ENCODE assay signal across 28 cellular contexts in genomic region chr3:185145511-185145910, GRCh38. TPM values are rescaled to one million over a fixed set of nuclear protein-coding genes. Genes with fewer than 3 reads are reported as not detected.
"Had no signal": no experiment of that assay in that cellular context is flagged by ENCODE, and none has a peak within 500 bp of the region (broad histone marks: within the 10 kb centered on the region; RNA-seq: fewer than 3 reads in every experiment).

No MANE protein-coding gene starts in this region.

- ATAC-seq: activated CD4-positive, alpha-beta T cell treated with anti-CD3 and anti-CD28 coated beads for 36 hours; activated CD8-positive, alpha-beta memory T cell treated with anti-CD3 and anti-CD28 coated beads, Interleukin-2, amount 10 ng/mL, durations not matched to agents 7 days and 5 days; activated CD8-positive, alpha-beta T cell treated with anti-CD3 and anti-CD28 coated beads, Interleukin-2, amount 10 ng/mL, durations not matched to agents 7 days and 5 days; activated naive CD8-positive, alpha-beta T cell treated with anti-CD3 and anti-CD28 coated beads, Interleukin-2, amount 50 U/mL, for 24 hours; body of pancreas; esophagus mucosa had no signal

- H3K9me3 Mint-ChIP-seq: activated CD4-positive, alpha-beta memory T cell treated with anti-CD3 and anti-CD28 coated beads for 36 hours; activated CD4-positive, alpha-beta T cell treated with anti-CD3 and anti-CD28 coated beads, Interleukin-2, amount 10 ng/mL, durations not matched to agents 24 days and 14 days; activated naive CD4-positive, alpha-beta T cell treated with anti-CD3 and anti-CD28 coated beads for 36 hours; activated naive CD4-positive, alpha-beta T cell treated with anti-CD3 and anti-CD28 coated beads, Interleukin-2, amount 50 U/mL, for 24 hours; activated naive CD8-positive, alpha-beta T cell treated with anti-CD3 and anti-CD28 coated beads for 36 hours; activated naive CD8-positive, alpha-beta T cell treated with anti-CD3 and anti-CD28 coated beads, Interleukin-2, amount 50 U/mL, for 24 hours; activated T-helper 1 cell treated with anti-CD3 and anti-CD28 coated beads, Interleukin-12 subunit alpha, Interleukin-12 subunit beta, Interleukin-2, Interleukin-4 antibody, amounts not matched to agents 30 ng/mL and 10 ng/mL and 1 ng/mL, durations not matched to agents 14 hours and 24 hours and 36 hours; activated T-helper 2 cell treated with anti-CD3 and anti-CD28 coated beads, Interferon-gamma antibody, Interleukin-2, Interleukin-4, amounts not matched to agents 10 μg/mL and 5 μg/mL and 100 μg/mL, durations not matched to agents 14 hours and 24 hours and 36 hours had no signal

- H3K4me1 ChIP-seq: body of pancreas, colonic mucosa had no signal

- H3K4me1 Mint-ChIP-seq: activated CD4-positive, alpha-beta T cell treated with anti-CD3 and anti-CD28 coated beads for 36 hours; activated CD4-positive, alpha-beta T cell treated with anti-CD3 and anti-CD28 coated beads, Interleukin-2, amount 10 ng/mL, durations not matched to agents 24 days and 14 days; activated CD8-positive, alpha-beta memory T cell treated with anti-CD3 and anti-CD28 coated beads, Interleukin-2, amount 10 ng/mL, durations not matched to agents 7 days and 5 days; activated naive CD4-positive, alpha-beta T cell treated with anti-CD3 and anti-CD28 coated beads, Interleukin-2, amount 50 U/mL, for 24 hours; activated naive CD8-positive, alpha-beta T cell treated with anti-CD3 and anti-CD28 coated beads for 36 hours; activated naive CD8-positive, alpha-beta T cell treated with anti-CD3 and anti-CD28 coated beads, Interleukin-2, amount 50 U/mL, for 24 hours had no signal

- DNase-seq: activated CD4-positive, alpha-beta memory T cell treated with anti-CD3 and anti-CD28 coated beads for 36 hours; activated CD4-positive, alpha-beta T cell treated with anti-CD3 and anti-CD28 coated beads for 36 hours; activated CD4-positive, alpha-beta T cell treated with anti-CD3 and anti-CD28 coated beads, Interleukin-2, amount 10 ng/mL, durations not matched to agents 24 days and 14 days; activated CD4-positive, CD25-positive, alpha-beta regulatory T cell; activated CD4-positive, CD25-positive, alpha-beta regulatory T cell treated with anti-CD3 and anti-CD28 coated beads, Interleukin-2, amount 50 U/mL, for 72 hours; activated CD8-positive, alpha-beta memory T cell treated with anti-CD3 and anti-CD28 coated beads, Interleukin-2, amount 10 ng/mL, durations not matched to agents 7 days and 5 days; activated CD8-positive, alpha-beta memory T cell treated with anti-CD3 and anti-CD28 coated beads, Interleukin-2, amount 50 U/mL, for 4 hours; activated CD8-positive, alpha-beta T cell treated with anti-CD3 and anti-CD28 coated beads, Interleukin-2, amount 10 ng/mL, durations not matched to agents 7 days and 5 days; activated effector memory CD4-positive, alpha-beta T cell treated with anti-CD3 and anti-CD28 coated beads, Interleukin-2, amount 50 U/mL, for 16 hours; activated naive CD4-positive, alpha-beta T cell treated with anti-CD3 and anti-CD28 coated beads for 36 hours; activated naive CD8-positive, alpha-beta T cell treated with anti-CD3 and anti-CD28 coated beads for 36 hours; activated naive CD8-positive, alpha-beta T cell treated with anti-CD3 and anti-CD28 coated beads, Interleukin-2, amount 50 U/mL, for 24 hours; activated T-cell treated with anti-CD3 and anti-CD28 coated beads, Interleukin-2, amount 50 U/mL, for 1 hour; activated T-cell treated with anti-CD3 and anti-CD28 coated beads, Interleukin-2, amount 50 U/mL, for 48 hours; adrenal gland; amygdala; aorta; body of pancreas; central memory CD4-positive, alpha-beta T cell; cerebellar nuclear complex; colonic mucosa; effector CD8-positive, alpha-beta T cell; foreskin fibroblast; T-helper 2 cell had no signal

- H3K4me3 ChIP-seq: adrenal gland, body of pancreas, colonic mucosa had no signal

- H3K27ac ChIP-seq: adrenal gland, body of pancreas, colonic mucosa had no signal

- H3K27me3 ChIP-seq: body of pancreas, colonic mucosa had no signal

- H3K9me3 ChIP-seq: adrenal gland, body of pancreas, colonic mucosa had no signal

- H3K4me3 Mint-ChIP-seq: activated CD4-positive, alpha-beta memory T cell treated with anti-CD3 and anti-CD28 coated beads for 36 hours; activated CD4-positive, alpha-beta T cell treated with anti-CD3 and anti-CD28 coated beads for 36 hours; activated CD4-positive, alpha-beta T cell treated with anti-CD3 and anti-CD28 coated beads, Interleukin-2, amount 10 ng/mL, durations not matched to agents 24 days and 14 days; activated CD8-positive, alpha-beta memory T cell treated with anti-CD3 and anti-CD28 coated beads, Interleukin-2, amount 10 ng/mL, durations not matched to agents 7 days and 5 days; activated CD8-positive, alpha-beta T cell treated with anti-CD3 and anti-CD28 coated beads, Interleukin-2, amount 10 ng/mL, durations not matched to agents 7 days and 5 days; activated naive CD4-positive, alpha-beta T cell treated with anti-CD3 and anti-CD28 coated beads for 36 hours; activated naive CD4-positive, alpha-beta T cell treated with anti-CD3 and anti-CD28 coated beads, Interleukin-2, amount 50 U/mL, for 24 hours; activated naive CD8-positive, alpha-beta T cell treated with anti-CD3 and anti-CD28 coated beads for 36 hours; activated naive CD8-positive, alpha-beta T cell treated with anti-CD3 and anti-CD28 coated beads, Interleukin-2, amount 50 U/mL, for 24 hours; activated T-helper 1 cell treated with anti-CD3 and anti-CD28 coated beads, Interleukin-12 subunit alpha, Interleukin-12 subunit beta, Interleukin-2, Interleukin-4 antibody, amounts not matched to agents 30 ng/mL and 10 ng/mL and 1 ng/mL, durations not matched to agents 14 hours and 24 hours and 36 hours had no signal

- H3K36me3 ChIP-seq: adrenal gland, colonic mucosa had no signal

- H3K27ac Mint-ChIP-seq: activated CD4-positive, alpha-beta memory T cell treated with anti-CD3 and anti-CD28 coated beads for 36 hours; activated CD4-positive, alpha-beta T cell treated with anti-CD3 and anti-CD28 coated beads for 36 hours; activated CD4-positive, alpha-beta T cell treated with anti-CD3 and anti-CD28 coated beads, Interleukin-2, amount 10 ng/mL, durations not matched to agents 24 days and 14 days; activated CD8-positive, alpha-beta memory T cell treated with anti-CD3 and anti-CD28 coated beads, Interleukin-2, amount 10 ng/mL, durations not matched to agents 7 days and 5 days; activated CD8-positive, alpha-beta T cell treated with anti-CD3 and anti-CD28 coated beads, Interleukin-2, amount 10 ng/mL, durations not matched to agents 7 days and 5 days; activated naive CD4-positive, alpha-beta T cell treated with anti-CD3 and anti-CD28 coated beads for 36 hours; activated naive CD4-positive, alpha-beta T cell treated with anti-CD3 and anti-CD28 coated beads, Interleukin-2, amount 50 U/mL, for 24 hours; activated naive CD8-positive, alpha-beta T cell treated with anti-CD3 and anti-CD28 coated beads for 36 hours; activated naive CD8-positive, alpha-beta T cell treated with anti-CD3 and anti-CD28 coated beads, Interleukin-2, amount 50 U/mL, for 24 hours; activated T-helper 1 cell treated with anti-CD3 and anti-CD28 coated beads, Interleukin-12 subunit alpha, Interleukin-12 subunit beta, Interleukin-2, Interleukin-4 antibody, amounts not matched to agents 30 ng/mL and 10 ng/mL and 1 ng/mL, durations not matched to agents 14 hours and 24 hours and 36 hours; activated T-helper 2 cell treated with anti-CD3 and anti-CD28 coated beads, Interferon-gamma antibody, Interleukin-2, Interleukin-4, amounts not matched to agents 10 μg/mL and 5 μg/mL and 100 μg/mL, durations not matched to agents 14 hours and 24 hours and 36 hours had no signal

- H3K36me3 Mint-ChIP-seq: activated CD4-positive, alpha-beta memory T cell treated with anti-CD3 and anti-CD28 coated beads for 36 hours; activated CD8-positive, alpha-beta memory T cell treated with anti-CD3 and anti-CD28 coated beads, Interleukin-2, amount 10 ng/mL, durations not matched to agents 7 days and 5 days; activated naive CD4-positive, alpha-beta T cell treated with anti-CD3 and anti-CD28 coated beads, Interleukin-2, amount 50 U/mL, for 24 hours; activated naive CD8-positive, alpha-beta T cell treated with anti-CD3 and anti-CD28 coated beads for 36 hours had no signal

RNA-seq across cellular contexts. Expression of gene C3orf70, which starts 7.3 kb away (rescaled TPM):
- total RNA-seq: activated CD4-positive, alpha-beta memory T cell treated with anti-CD3 and anti-CD28 coated beads for 36 hours; activated naive CD4-positive, alpha-beta T cell treated with anti-CD3 and anti-CD28 coated beads for 36 hours had no signal
